8 cellular contexts compared by ENCODE assay signal in the genomic region with DNA sequence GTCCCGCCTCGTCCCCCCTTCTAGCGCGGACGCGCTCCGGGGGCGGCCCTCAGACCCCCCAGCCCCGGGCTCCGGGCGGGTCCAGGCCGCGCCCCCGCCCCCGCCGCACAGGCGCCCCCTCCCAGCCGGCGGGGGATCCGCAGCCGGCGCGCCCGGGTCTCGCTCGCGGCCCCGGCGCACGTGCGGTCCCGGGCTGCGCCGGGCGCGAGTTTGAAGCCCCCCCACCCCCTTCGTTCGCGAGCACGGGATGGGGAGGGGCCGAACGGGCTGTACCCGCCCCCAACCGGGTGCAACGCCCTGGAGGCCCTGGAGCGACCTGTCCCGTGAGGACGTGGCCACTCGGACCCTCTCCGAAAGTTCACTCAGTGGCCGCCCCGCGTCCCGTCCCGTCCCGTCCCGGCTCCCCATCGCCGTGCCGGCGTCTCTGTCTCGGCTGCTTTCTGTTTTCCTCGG. TPM values are rescaled to one million over a fixed set of nuclear protein-coding genes. Genes with fewer than 3 reads are reported as not detected.
DNase-seq lines count a peak whose midpoint lies in the region; ATAC-seq and TF ChIP-seq lines count a peak whose summit lies in the region.

No MANE protein-coding gene starts in this region.

- DNase-seq in stimulated activated naive CD8-positive, alpha-beta T cell treated with anti-CD3 and anti-CD28 coated beads, Interleukin-15, Interleukin-2, amounts not matched to agents 100 U/mL and 50 U/mL, for 24 hours: no peak
- DNase-seq in fibroblast of villous mesenchyme (ENCODE audit: low read depth) (peak; percentile 31), osteocyte (ENCODE audit: extremely low spot score, unreplicated experiment) (no peak), medulla oblongata (ENCODE audit: extremely low spot score) (no peak), MV-4-11 (lab: John Stamatoyannopoulos, UW) (no peak)

- H3K4me1 Mint-ChIP-seq in stimulated activated naive CD8-positive, alpha-beta T cell treated with anti-CD3 and anti-CD28 coated beads, Interleukin-15, Interleukin-2, amounts not matched to agents 100 ng/mL and 50 ng/mL, for 24 hours (ENCODE audit: low read depth): peaks cover 20% of the 10 kb centered on the region
- H3K4me1 Mint-ChIP-seq in osteocyte (ENCODE audit: unreplicated experiment): peaks cover 20% of the 10 kb centered on the region

- peak overlapping the region; percentile 79 for H3K4me3 ChIP-seq in fibroblast of villous mesenchyme (ENCODE audit: low read depth, low read length)

- TF ChIP-seq CTCF in VCaP (conservative IDR thresholded peaks at IDR 0.05) (peak; percentile 39), fibroblast of villous mesenchyme (IDR thresholded peaks at IDR 0.05; ENCODE audit: insufficient read depth, low read depth, low read length) (no peak), osteocyte (IDR thresholded peaks at IDR 0.05) (no peak)

- H3K9me3 Mint-ChIP-seq in stimulated activated naive CD8-positive, alpha-beta T cell treated with anti-CD3 and anti-CD28 coated beads, Interleukin-15, Interleukin-2, amounts not matched to agents 100 ng/mL and 50 ng/mL, for 24 hours: no peaks in the 10 kb centered on the region
- no peaks in the 10 kb centered on the region for H3K9me3 Mint-ChIP-seq in osteocyte (ENCODE audit: unreplicated experiment)

- peak overlapping the region; percentile 77 for H3K27ac ChIP-seq in VCaP

- H3K27me3 Mint-ChIP-seq in stimulated activated naive CD8-positive, alpha-beta T cell treated with anti-CD3 and anti-CD28 coated beads, Interleukin-15, Interleukin-2, amounts not matched to agents 100 ng/mL and 50 ng/mL, for 24 hours: peaks cover 47% of the 10 kb centered on the region
- H3K27me3 Mint-ChIP-seq in osteocyte (ENCODE audit: unreplicated experiment): no peaks in the 10 kb centered on the region

- H3K27ac Mint-ChIP-seq in stimulated activated naive CD8-positive, alpha-beta T cell treated with anti-CD3 and anti-CD28 coated beads, Interleukin-15, Interleukin-2, amounts not matched to agents 100 ng/mL and 50 ng/mL, for 24 hours: peak overlapping the region; percentile 81
- peak overlapping the region; percentile 75 for H3K27ac Mint-ChIP-seq in osteocyte (ENCODE audit: unreplicated experiment)

- H3K4me3 Mint-ChIP-seq in stimulated activated naive CD8-positive, alpha-beta T cell treated with anti-CD3 and anti-CD28 coated beads, Interleukin-15, Interleukin-2, amounts not matched to agents 100 ng/mL and 50 ng/mL, for 24 hours: peak overlapping the region; percentile 81
- H3K4me3 Mint-ChIP-seq in osteocyte (ENCODE audit: unreplicated experiment): peak overlapping the region; percentile 92

- H3K36me3 Mint-ChIP-seq in stimulated activated naive CD8-positive, alpha-beta T cell treated with anti-CD3 and anti-CD28 coated beads, Interleukin-15, Interleukin-2, amounts not matched to agents 100 ng/mL and 50 ng/mL, for 24 hours (ENCODE audit: low read depth): no peaks in the 10 kb centered on the region
- H3K36me3 Mint-ChIP-seq in osteocyte (ENCODE audit: unreplicated experiment): no peaks in the 10 kb centered on the region

- ATAC-seq in stimulated activated naive CD8-positive, alpha-beta T cell treated with anti-CD3 and anti-CD28 coated beads, Interleukin-15, Interleukin-2, amounts not matched to agents 100 U/mL and 50 U/mL, for 24 hours: no peak
- no peak for ATAC-seq in HG03521 (IDR thresholded peaks at IDR 0.05; ENCODE audit: unreplicated experiment)

RNA-seq across cellular contexts. Expression of a gene that starts 0.8 kb away (rescaled TPM):
- total RNA-seq in fibroblast of villous mesenchyme (42.7 and 53.8 TPM in 2 replicates), osteocyte (37.3 and 45.1 TPM in 2 replicates)
